ENCODE assay signal across 1 cellular context in genomic region chrX:38919202-38919601, GRCh38.
TF ChIP-seq lines count a peak whose summit lies in the region.

No MANE protein-coding gene starts in this region.

TF ChIP-seq in SK-N-SH treated with all-trans-retinoic acid at 6 μM for 48 hours, 23 proteins besides CTCF, POLR2A, EP300 and RAD21 (continued from another document):
- TF ChIP-seq, protein P1, sequence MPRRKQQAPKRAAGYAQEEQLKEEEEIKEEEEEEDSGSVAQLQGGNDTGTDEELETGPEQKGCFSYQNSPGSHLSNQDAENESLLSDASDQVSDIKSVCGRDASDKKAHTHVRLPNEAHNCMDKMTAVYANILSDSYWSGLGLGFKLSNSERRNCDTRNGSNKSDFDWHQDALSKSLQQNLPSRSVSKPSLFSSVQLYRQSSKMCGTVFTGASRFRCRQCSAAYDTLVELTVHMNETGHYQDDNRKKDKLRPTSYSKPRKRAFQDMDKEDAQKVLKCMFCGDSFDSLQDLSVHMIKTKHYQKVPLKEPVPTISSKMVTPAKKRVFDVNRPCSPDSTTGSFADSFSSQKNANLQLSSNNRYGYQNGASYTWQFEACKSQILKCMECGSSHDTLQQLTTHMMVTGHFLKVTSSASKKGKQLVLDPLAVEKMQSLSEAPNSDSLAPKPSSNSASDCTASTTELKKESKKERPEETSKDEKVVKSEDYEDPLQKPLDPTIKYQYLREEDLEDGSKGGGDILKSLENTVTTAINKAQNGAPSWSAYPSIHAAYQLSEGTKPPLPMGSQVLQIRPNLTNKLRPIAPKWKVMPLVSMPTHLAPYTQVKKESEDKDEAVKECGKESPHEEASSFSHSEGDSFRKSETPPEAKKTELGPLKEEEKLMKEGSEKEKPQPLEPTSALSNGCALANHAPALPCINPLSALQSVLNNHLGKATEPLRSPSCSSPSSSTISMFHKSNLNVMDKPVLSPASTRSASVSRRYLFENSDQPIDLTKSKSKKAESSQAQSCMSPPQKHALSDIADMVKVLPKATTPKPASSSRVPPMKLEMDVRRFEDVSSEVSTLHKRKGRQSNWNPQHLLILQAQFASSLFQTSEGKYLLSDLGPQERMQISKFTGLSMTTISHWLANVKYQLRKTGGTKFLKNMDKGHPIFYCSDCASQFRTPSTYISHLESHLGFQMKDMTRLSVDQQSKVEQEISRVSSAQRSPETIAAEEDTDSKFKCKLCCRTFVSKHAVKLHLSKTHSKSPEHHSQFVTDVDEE (CRISPR knock-in tag; IDR thresholded peaks at IDR 0.05): no peak
- TF ChIP-seq ZNF8 (CRISPR knock-in tag; IDR thresholded peaks at IDR 0.05): no peak
